In genomic region chr11:6576471-6577373, GRCh38 we compare ENCODE assay signal across 8 cellular contexts. TPM values are rescaled to one million over a fixed set of nuclear protein-coding genes. Genes with fewer than 3 reads are reported as not detected.
A peak's percentile ranks its signal among the peaks of the same experiment; 100 is the strongest.
DNase-seq lines count a peak whose midpoint lies in the region; ATAC-seq and TF ChIP-seq lines count a peak whose summit lies in the region.

No MANE protein-coding gene starts in this region.

- TF ChIP-seq CTCF in lung (IDR thresholded peaks at IDR 0.05; ENCODE audit: control extremely low read depth, extremely low read depth) = no peak

- H3K4me1 ChIP-seq in lung (ENCODE audit: control insufficient read depth in 2 of 2, insufficient read depth in 2 of 2, low read length in 2 of 2) = peaks cover 0 to 3% of the 10 kb centered on the region in 2 donors

- 12 to 30% methylated on average over 5 to 6 of the region's 6 CpGs for WGBS in lung, 2 donors

- peak; percentile 45 for DNase-seq in AG08396 (ENCODE audit: low spot score)
- DNase-seq in NCI-H1092 (lab: John Stamatoyannopoulos, UW) = peak; percentile 78
- DNase-seq in brain pericyte (ENCODE audit: low read depth, low spot score) = peak; percentile 41
- no peak for DNase-seq in lung (ENCODE audit: low spot score)
- DNase-seq in left colon = no peak
- DNase-seq in activated CD8-positive, alpha-beta memory T cell treated with anti-CD3 and anti-CD28 coated beads, Interleukin-2, amount 50 U/mL, for 48 hours = no peak

- no peak for ATAC-seq in lung (ENCODE audit: insufficient read depth, low FRiP score)
- no peak for ATAC-seq in HG03175 (IDR thresholded peaks at IDR 0.05; ENCODE audit: unreplicated experiment)
- ATAC-seq in GM18502 (IDR thresholded peaks at IDR 0.05; ENCODE audit: poor library complexity, unreplicated experiment) = no peak
- no peak for ATAC-seq in left colon

- H3K27ac ChIP-seq in lung (ENCODE audit: low read depth in 1 of 2, low read length in 1 of 2) = peak overlapping the region; percentile 54 to 75

- no peaks in the 10 kb centered on the region for H3K9me3 ChIP-seq in lung (ENCODE audit: control insufficient read depth in 2 of 2, insufficient read depth in 1 of 2, low read length in 1 of 2)

- H3K4me3 ChIP-seq in lung = no peak overlapping the region

- intact Hi-C loops in left colon (cut with DNase I, micrococcal nuclease) = no loop called here

- no peaks in the 10 kb centered on the region for H3K27me3 ChIP-seq in lung (ENCODE audit: control insufficient read depth, insufficient read depth)

- peaks cover 0 to 3% of the 10 kb centered on the region in 2 donors for H3K36me3 ChIP-seq in lung (ENCODE audit: control insufficient read depth in 2 of 2, insufficient read depth in 2 of 2, low read length in 2 of 2)

RNA-seq across cellular contexts. Expression of gene RRP8, which starts 26.7 kb away (rescaled TPM):
- total RNA-seq in lung = 10 to 100 TPM; 15.0 to 19.1 TPM
- 10 to 100 TPM; 16.2 to 17.4 TPM for polyA plus RNA-seq in lung
- total RNA-seq in left colon = 10 to 100 TPM; 16.5 to 16.8 TPM

RNA-seq across cellular contexts. Expression of gene ILK, which starts 26.9 kb away (rescaled TPM):
- total RNA-seq in lung (100 to 1,000 TPM; 134 to 147 TPM), left colon (100 to 1,000 TPM in 1 of 2 donors, 10 to 100 TPM in 1; 92.7 to 149 TPM)
- polyA plus RNA-seq in lung = 100 to 1,000 TPM in 1 of 2 donors, 10 to 100 TPM in 1; 91.1 to 138 TPM

RNA-seq across cellular contexts. Expression of gene TAF10, which starts 35.3 kb away (rescaled TPM):
- 100 to 1,000 TPM in 1 of 2 donors, 10 to 100 TPM in 1; 23.9 to 149 TPM for total RNA-seq in lung
- 100 to 1,000 TPM; 108 to 126 TPM for polyA plus RNA-seq in lung
- total RNA-seq in left colon = 100 to 1,000 TPM; 113 to 146 TPM

RNA-seq across cellular contexts. Expression of gene TPP1, which starts 42.5 kb away (rescaled TPM):
- total RNA-seq in lung (100 to 1,000 TPM; 124 to 150 TPM), left colon (100 to 1,000 TPM in 1 of 2 donors, 10 to 100 TPM in 1; 71.7 to 105 TPM)
- 100 to 1,000 TPM in 1 of 2 donors, 10 to 100 TPM in 1; 57.6 to 169 TPM for polyA plus RNA-seq in lung

Comparison
In these comparisons a context has a peak if more than half of its experiments do, and no peak if none do; other contexts are left out.
1. DNase-seq: peak in AG08396 (single experiment), NCI-H1092 (single experiment) and brain pericyte (single experiment); none in lung (single experiment), left colon (0 of 2) and activated CD8-positive, alpha-beta memory T cell treated with anti-CD3 and anti-CD28 coated beads, Interleukin-2, amount 50 U/mL, for 48 hours (single experiment).